ENCODE assay signal across 13 cellular contexts in genomic region chr11:116072776-116073175, GRCh38.
DNase-seq lines count a peak whose midpoint lies in the region; ATAC-seq and TF ChIP-seq lines count a peak whose summit lies in the region.
"Had no signal": no experiment of that assay in that cellular context is flagged by ENCODE, and none has a peak within 500 bp of the region (broad histone marks: within the 10 kb centered on the region; RNA-seq: fewer than 3 reads in every experiment).

No MANE protein-coding gene starts in this region.

- H4K20me1 ChIP-seq in hepatocyte (ENCODE audit: insufficient read depth, poor library complexity, severe bottlenecking), result no peaks in the 10 kb centered on the region

- H3K4me2 ChIP-seq in hepatocyte, result no peak overlapping the region

- no peaks in the 10 kb centered on the region for H3K79me2 ChIP-seq in hepatocyte

- H3K36me3 ChIP-seq in A673 (ENCODE audit: insufficient read depth, low read length, poor library complexity, severe bottlenecking) (no peaks in the 10 kb centered on the region), GM06990 (ENCODE audit: control insufficient read depth, insufficient read depth, low read length) (no peaks in the 10 kb centered on the region), hepatocyte (replicated peaks; ENCODE audit: insufficient read depth, low read depth) (no peaks in the 10 kb centered on the region)
- H3K36me3 ChIP-seq: heart left ventricle had no signal

- POLR2A ChIA-PET in A673 (lab: Charles Lee; ENCODE audit: low non-redundant PET), result no interaction called here

- BruUV-seq in A673 (replicated peaks; lab: Mats Ljungman, UMichigan), result no TSS peak

- peaks cover 9% of the 10 kb centered on the region for H3K27me3 ChIP-seq in A673 (replicated peaks; ENCODE audit: insufficient read depth, low read depth, low read length, poor library complexity)
- H3K27me3 ChIP-seq in GM06990 (replicated peaks; ENCODE audit: control insufficient read depth, insufficient read depth, low read length), result no peaks in the 10 kb centered on the region
- H3K27me3 ChIP-seq in hepatocyte, result peaks cover 17% of the 10 kb centered on the region

- H3K27ac ChIP-seq in A673 (ENCODE audit: low read depth, low read length, poor library complexity, severe bottlenecking) (no peak overlapping the region), hepatocyte (no peak overlapping the region)
- H3K27ac ChIP-seq: body of pancreas, heart left ventricle, HL-60 had no signal

- no peak overlapping the region for H2AFZ ChIP-seq in hepatocyte

- intact Hi-C loops in A673 (cut with micrococcal nuclease; ENCODE audit: unreplicated experiment), result loop anchor here (5.0 kb wide), 1 partner anchor 735 kb away; no protein-coding TSS in a partner anchor

- H3K4me1 ChIP-seq in A673 (ENCODE audit: insufficient read depth, low read length, poor library complexity, severe bottlenecking) (no peaks in the 10 kb centered on the region), hepatocyte (ENCODE audit: insufficient read depth) (peaks cover 3% of the 10 kb centered on the region)
- H3K4me1 ChIP-seq: body of pancreas had no signal

- CTCF ChIA-PET in A673 (lab: Charles Lee), result no interaction called here

- no peak overlapping the region for H3K4me3 ChIP-seq in A673 (ENCODE audit: low read depth, low read length, poor library complexity, severe bottlenecking)
- no peak overlapping the region for H3K4me3 ChIP-seq in GM06990 (replicated peaks; ENCODE audit: low read depth, low read length)
- no peak overlapping the region for H3K4me3 ChIP-seq in hepatocyte
- H3K4me3 ChIP-seq: body of pancreas, heart left ventricle had no signal

- ATAC-seq in GM21723 (IDR thresholded peaks at IDR 0.05; ENCODE audit: unreplicated experiment) (no peak), GM19023 (IDR thresholded peaks at IDR 0.05; ENCODE audit: unreplicated experiment) (no peak)
- ATAC-seq: body of pancreas, heart left ventricle had no signal

- 73% methylated on average over 7 of the region's 7 CpGs for WGBS in hepatocyte (ENCODE audit: low lambda C conversion rate, missing lambda C conversion rate)

- no peak for DNase-seq in A673 (ENCODE audit: low spot score)
- no peak for DNase-seq in GM06990 (ENCODE audit: extremely low read depth, insufficient read length)
- DNase-seq in NCI-H69 (lab: John Stamatoyannopoulos, UW), result peak; percentile 72
- DNase-seq in hepatocyte (ENCODE audit: low spot score), result peak; percentile 16
- no peak for DNase-seq in LoVo (ENCODE audit: low spot score)
- DNase-seq in medulla oblongata (ENCODE audit: extremely low spot score), result no peak
- DNase-seq: activated CD4-positive, CD25-positive, alpha-beta regulatory T cell; heart left ventricle; NCI-H510A had no signal

- H3K9me2 ChIP-seq in hepatocyte (replicated peaks; ENCODE audit: insufficient read depth), result no peaks in the 10 kb centered on the region

- H3K9me3 ChIP-seq in A673 (ENCODE audit: low read depth, low read length, poor library complexity, severe bottlenecking) (no peaks in the 10 kb centered on the region), hepatocyte (ENCODE audit: low read depth) (no peaks in the 10 kb centered on the region)
- H3K9me3 ChIP-seq: body of pancreas, heart left ventricle had no signal

- TF ChIP-seq CTCF in A673 (conservative IDR thresholded peaks at IDR 0.05; ENCODE audit: low read depth, low read length) (peak; percentile 50), GM06990 (IDR thresholded peaks at IDR 0.05; ENCODE audit: insufficient read depth, low read length, poor library complexity, severe bottlenecking) (peak; percentile 54), hepatocyte (IDR thresholded peaks at IDR 0.05; ENCODE audit: poor library complexity) (no peak)

Comparison
In these comparisons a context has a peak if more than half of its experiments do, and no peak if none do; other contexts are left out.
1. DNase-seq: peak in NCI-H69 (single experiment) and hepatocyte (single experiment); none in A673 (single experiment), GM06990 (single experiment), LoVo (single experiment) and medulla oblongata (single experiment).